Comparison of ENCODE assay signal across 9 cellular contexts in the genomic region with DNA sequence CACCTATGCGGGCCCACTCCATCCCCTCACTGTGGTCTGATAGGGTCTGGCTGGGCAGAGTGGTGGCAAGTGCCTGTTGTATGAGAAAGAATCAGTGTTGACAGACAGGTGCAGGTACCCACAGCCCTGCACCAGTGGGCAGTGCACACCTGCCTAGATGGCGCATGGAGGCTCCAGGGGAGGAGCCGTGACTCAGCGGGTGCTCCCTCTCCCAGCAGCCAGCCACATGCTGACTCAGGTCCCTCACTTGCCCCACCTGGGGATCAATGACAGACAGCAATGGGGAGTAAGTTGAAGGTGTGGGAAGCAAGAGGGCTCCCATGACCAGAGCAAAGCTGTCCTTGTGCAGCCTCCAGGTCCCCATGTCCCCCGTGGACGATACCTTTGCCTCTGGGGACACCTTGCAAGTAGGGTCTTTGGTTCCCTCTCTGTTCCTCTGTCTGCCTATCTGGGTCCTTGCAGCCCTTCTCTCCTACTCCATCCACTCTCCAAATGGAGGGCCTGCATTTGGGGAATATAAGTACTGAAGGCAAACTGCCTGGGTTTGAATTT. TPM values are rescaled to one million over a fixed set of nuclear protein-coding genes. Genes with fewer than 3 reads are reported as not detected.
"Had no signal": no experiment of that assay in that cellular context is flagged by ENCODE, and none has a peak within 500 bp of the region (broad histone marks: within the 10 kb centered on the region; RNA-seq: fewer than 3 reads in every experiment).

No MANE protein-coding gene starts in this region.

RNA-seq across cellular contexts. Expression of a gene that starts 24.6 kb away (rescaled TPM):
- total RNA-seq: activated CD8-positive, alpha-beta T cell treated with anti-CD3 and anti-CD28 coated beads for 36 hours; activated T-cell treated with anti-CD3 and anti-CD28 coated beads, Interleukin-2, amount 50 U/mL, for 72 hours; cardiac septum; K562; PC-3; Right ventricle myocardium superior; RPMI7951; SJCRH30 had no signal
- polyA plus RNA-seq: K562, SK-N-SH had no signal
